Comparison of ENCODE assay signal across 20 cellular contexts in genomic region chr2:86700705-86701104, GRCh38. TPM values are rescaled to one million over a fixed set of nuclear protein-coding genes. Genes with fewer than 3 reads are reported as not detected.
DNase-seq lines count a peak whose midpoint lies in the region; ATAC-seq and TF ChIP-seq lines count a peak whose summit lies in the region.
"Had no signal": no experiment of that assay in that cellular context is flagged by ENCODE, and none has a peak within 500 bp of the region (broad histone marks: within the 10 kb centered on the region; RNA-seq: fewer than 3 reads in every experiment).

No MANE protein-coding gene starts in this region.

- intact Hi-C loops in left ventricle myocardium inferior (cut with micrococcal nuclease): no loop called here
- intact Hi-C loops in left ventricle myocardium superior (cut with micrococcal nuclease): no loop called here
- intact Hi-C loops in activated CD4-positive, alpha-beta memory T cell treated with anti-CD3 and anti-CD28 coated beads for 36 hours (cut with micrococcal nuclease): no loop called here

- no peaks in the 10 kb centered on the region for H3K27me3 ChIP-seq in left ventricle myocardium inferior (ENCODE audit: low read depth)
- H3K27me3 ChIP-seq in MG63: no peaks in the 10 kb centered on the region
- H3K27me3 ChIP-seq: SJSA1 had no signal

- H3K9me3 Mint-ChIP-seq in activated CD4-positive, alpha-beta memory T cell treated with anti-CD3 and anti-CD28 coated beads for 36 hours: peaks cover 4% of the 10 kb centered on the region
- peaks cover 2% of the 10 kb centered on the region for H3K9me3 Mint-ChIP-seq in activated CD8-positive, alpha-beta memory T cell treated with anti-CD3 and anti-CD28 coated beads, Interleukin-2, amount 10 ng/mL, durations not matched to agents 7 days and 5 days (ENCODE audit: low read depth)

- no peak overlapping the region for H3K27ac Mint-ChIP-seq in activated CD4-positive, alpha-beta memory T cell treated with anti-CD3 and anti-CD28 coated beads for 36 hours
- H3K27ac Mint-ChIP-seq in activated CD8-positive, alpha-beta memory T cell treated with anti-CD3 and anti-CD28 coated beads, Interleukin-2, amount 10 ng/mL, durations not matched to agents 7 days and 5 days: no peak overlapping the region
- H3K27ac Mint-ChIP-seq: H9 had no signal

- POLR2A ChIA-PET in activated CD4-positive, alpha-beta memory T cell treated with anti-CD3 and anti-CD28 coated beads for 36 hours (lab: Charles Lee): no interaction called here

- peaks cover 27% of the 10 kb centered on the region for H3K4me1 ChIP-seq in left ventricle myocardium inferior

- ATAC-seq in left ventricle myocardium superior: no peak
- ATAC-seq in activated CD8-positive, alpha-beta memory T cell treated with anti-CD3 and anti-CD28 coated beads, Interleukin-2, amount 10 ng/mL, durations not matched to agents 7 days and 5 days: no peak
- ATAC-seq in HG02623 (IDR thresholded peaks at IDR 0.05; ENCODE audit: unreplicated experiment): no peak

- peaks cover 10% of the 10 kb centered on the region for H3K4me1 Mint-ChIP-seq in activated CD4-positive, alpha-beta memory T cell treated with anti-CD3 and anti-CD28 coated beads for 36 hours (ENCODE audit: low read depth)
- peaks cover 10% of the 10 kb centered on the region for H3K4me1 Mint-ChIP-seq in activated CD8-positive, alpha-beta memory T cell treated with anti-CD3 and anti-CD28 coated beads, Interleukin-2, amount 10 ng/mL, durations not matched to agents 7 days and 5 days

- H3K36me3 Mint-ChIP-seq in activated CD4-positive, alpha-beta memory T cell treated with anti-CD3 and anti-CD28 coated beads for 36 hours: no peaks in the 10 kb centered on the region
- peaks cover 2% of the 10 kb centered on the region for H3K36me3 Mint-ChIP-seq in activated CD8-positive, alpha-beta memory T cell treated with anti-CD3 and anti-CD28 coated beads, Interleukin-2, amount 10 ng/mL, durations not matched to agents 7 days and 5 days

- DNase-seq in left ventricle myocardium inferior (no peak), left ventricle myocardium superior (no peak), amniotic stem cell (lab: John Stamatoyannopoulos, UW) (peak; percentile 32), iris pigment epithelial cell (ENCODE audit: low read depth) (peak; percentile 27), MG63 (no peak)
- no peak for DNase-seq in activated CD4-positive, alpha-beta memory T cell treated with anti-CD3 and anti-CD28 coated beads for 36 hours
- DNase-seq in activated CD8-positive, alpha-beta memory T cell treated with anti-CD3 and anti-CD28 coated beads, Interleukin-2, amount 10 ng/mL, durations not matched to agents 7 days and 5 days: no peak
- DNase-seq: 8988T, C1 segment of cervical spinal cord, DND-41, GF-D8, H9, KBM-7, NCI-H1048, NCI-H1436 treated with DMSO at 0.1 percent for 48 hours, NCI-H2029 treated with DMSO at 0.1 percent for 48 hours, NCI-H774, SW 1271 had no signal

- H3K9me3 ChIP-seq in left ventricle myocardium inferior (replicated peaks) (peaks cover 4% of the 10 kb centered on the region), MG63 (no peaks in the 10 kb centered on the region; the same call in 1 of the 2 replicates)
- H3K9me3 ChIP-seq: SJSA1 had no signal

- no peak for TF ChIP-seq CTCF in left ventricle myocardium inferior (IDR thresholded peaks at IDR 0.05; ENCODE audit: borderline replicate concordance)

- H3K27ac ChIP-seq in left ventricle myocardium inferior (replicated peaks): peak overlapping the region; percentile 7
- H3K27ac ChIP-seq: SJSA1 had no signal

- H3K27me3 Mint-ChIP-seq in activated CD4-positive, alpha-beta memory T cell treated with anti-CD3 and anti-CD28 coated beads for 36 hours: peaks cover 2% of the 10 kb centered on the region
- H3K27me3 Mint-ChIP-seq in activated CD8-positive, alpha-beta memory T cell treated with anti-CD3 and anti-CD28 coated beads, Interleukin-2, amount 10 ng/mL, durations not matched to agents 7 days and 5 days: no peaks in the 10 kb centered on the region

- CTCF ChIA-PET in activated CD4-positive, alpha-beta memory T cell treated with anti-CD3 and anti-CD28 coated beads for 36 hours (lab: Charles Lee): no interaction called here
- CTCF ChIA-PET in activated CD8-positive, alpha-beta memory T cell treated with anti-CD3 and anti-CD28 coated beads, Interleukin-2, amount 10 ng/mL, durations not matched to agents 7 days and 5 days (lab: Charles Lee): no interaction called here

- H3K4me3 ChIP-seq in left ventricle myocardium inferior (no peak overlapping the region), MG63 (no peak overlapping the region)
- H3K4me3 ChIP-seq: SJSA1 had no signal

- no peaks in the 10 kb centered on the region for H3K36me3 ChIP-seq in left ventricle myocardium inferior
- H3K36me3 ChIP-seq in MG63: no peaks in the 10 kb centered on the region
- H3K36me3 ChIP-seq: SJSA1 had no signal

- H3K4me3 Mint-ChIP-seq in activated CD4-positive, alpha-beta memory T cell treated with anti-CD3 and anti-CD28 coated beads for 36 hours: no peak overlapping the region
- H3K4me3 Mint-ChIP-seq in activated CD8-positive, alpha-beta memory T cell treated with anti-CD3 and anti-CD28 coated beads, Interleukin-2, amount 10 ng/mL, durations not matched to agents 7 days and 5 days: no peak overlapping the region
- H3K4me3 Mint-ChIP-seq: H9 had no signal

RNA-seq across cellular contexts. Expression of gene RMND5A, which starts 19.4 kb away (rescaled TPM):
- total RNA-seq in left ventricle myocardium inferior (93.7 TPM), left ventricle myocardium superior (114 TPM)
- 10 to 100 TPM; 30.1 to 32.8 TPM for total RNA-seq in activated CD4-positive, alpha-beta memory T cell treated with anti-CD3 and anti-CD28 coated beads for 36 hours
- total RNA-seq in activated CD8-positive, alpha-beta memory T cell treated with anti-CD3 and anti-CD28 coated beads, Interleukin-2, amount 10 ng/mL, durations not matched to agents 7 days and 5 days: 10 to 100 TPM; 37.0 to 43.2 TPM
- 27.3 and 46.6 TPM in 2 replicates for total RNA-seq in MG63 (2014; rRNA removed; shearing (Covaris generic); ENCODE audit: low replicate concordance)

Comparison
In these comparisons a context has a peak if more than half of its experiments do, and no peak if none do; other contexts are left out.
1. DNase-seq: peak in amniotic stem cell (single experiment) and iris pigment epithelial cell (single experiment); none in left ventricle myocardium inferior (single experiment), left ventricle myocardium superior (single experiment), activated CD4-positive, alpha-beta memory T cell treated with anti-CD3 and anti-CD28 coated beads for 36 hours (single experiment), activated CD8-positive, alpha-beta memory T cell treated with anti-CD3 and anti-CD28 coated beads, Interleukin-2, amount 10 ng/mL, durations not matched to agents 7 days and 5 days (single experiment) and MG63 (single experiment).